ENCODE assay signal across 21 cellular contexts in genomic region chr4:77631276-77631675, GRCh38. TPM values are rescaled to one million over a fixed set of nuclear protein-coding genes. Genes with fewer than 3 reads are reported as not detected.
"Had no signal": no experiment of that assay in that cellular context is flagged by ENCODE, and none has a peak within 500 bp of the region (broad histone marks: within the 10 kb centered on the region; RNA-seq: fewer than 3 reads in every experiment).

No MANE protein-coding gene starts in this region.

- H3K27me3 ChIP-seq: dorsolateral prefrontal cortex, sigmoid colon, stomach had no signal

- DNase-seq: cortex of kidney; dorsolateral prefrontal cortex; effector CD8-positive, alpha-beta T cell; foreskin melanocyte; head of caudate nucleus; hippocampal formation; lower lobe of right lung; naive B cell; sigmoid colon; stimulated activated CD4-positive, alpha-beta T cell treated with anti-CD3 and anti-CD28 coated beads, Interleukin-12 subunit alpha, Interleukin-12 subunit beta, amount 100 ng/mL, for 4 hours; stimulated activated naive CD4-positive, alpha-beta T cell; stomach; substantia nigra; trophoblast cell had no signal

- H3K9me3 ChIP-seq: lower lobe of right lung, sigmoid colon, stomach, thoracic aorta had no signal

- H2AFZ ChIP-seq: parathyroid adenoma had no signal

- H3K4me1 ChIP-seq: lower lobe of right lung, parathyroid adenoma, stomach had no signal

- H3K27ac ChIP-seq: dorsolateral prefrontal cortex, lower lobe of right lung, parathyroid adenoma, sigmoid colon, skin epidermis, stomach, thoracic aorta had no signal

- H3K79me2 ChIP-seq: parathyroid adenoma had no signal

- H3K9ac ChIP-seq: parathyroid adenoma had no signal

- H3K36me3 ChIP-seq: lower lobe of right lung, sigmoid colon, stomach, thoracic aorta had no signal

- ATAC-seq: lower lobe of right lung had no signal

- H3K4me3 ChIP-seq: dorsolateral prefrontal cortex, lower lobe of right lung, sigmoid colon, skin epidermis, stomach, thoracic aorta had no signal

RNA-seq across cellular contexts. Expression of gene CXCL13, which starts 25.7 kb away (rescaled TPM):
- total RNA-seq: chondrocyte, kidney epithelial cell, lower lobe of right lung, mesothelial cell of epicardium, pulmonary artery endothelial cell, sigmoid colon, thoracic aorta had no signal
